17 cellular contexts compared by ENCODE assay signal in the genomic region with DNA sequence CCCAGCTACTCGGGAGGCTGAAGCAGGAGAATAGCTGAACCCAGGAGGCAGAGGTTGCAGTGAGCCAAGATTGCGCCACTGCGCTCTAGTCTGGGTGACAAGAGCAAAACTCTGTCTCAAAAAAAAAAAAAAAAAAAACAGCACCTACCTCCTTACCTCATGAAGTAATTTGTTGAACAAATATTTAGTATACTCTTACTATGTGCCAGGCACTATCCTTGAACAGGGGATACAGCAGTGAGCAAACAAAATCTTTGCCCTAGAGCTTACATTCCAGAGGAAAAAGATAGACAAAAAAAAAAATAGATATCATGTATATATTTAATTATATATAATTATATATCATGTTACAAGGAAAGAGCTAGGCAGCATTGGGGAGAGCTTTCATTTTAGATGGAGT.
"Had no signal": no experiment of that assay in that cellular context is flagged by ENCODE, and none has a peak within 500 bp of the region (broad histone marks: within the 10 kb centered on the region; RNA-seq: fewer than 3 reads in every experiment).

No MANE protein-coding gene starts in this region.

- H3K36me3 Mint-ChIP-seq: activated CD8-positive, alpha-beta memory T cell treated with anti-CD3 and anti-CD28 coated beads, Interleukin-2, amount 10 ng/mL, durations not matched to agents 7 days and 5 days; activated naive CD8-positive, alpha-beta T cell treated with anti-CD3 and anti-CD28 coated beads, Interleukin-2, amount 10 ng/mL, durations not matched to agents 7 days and 5 days; WTC11 had no signal

- H3K4me3 ChIP-seq: left ventricle myocardium inferior, ovary, psoas muscle, stomach, thoracic aorta had no signal

- H3K27ac ChIP-seq: left ventricle myocardium inferior, ovary, psoas muscle, thoracic aorta had no signal

- H3K36me3 ChIP-seq: left ventricle myocardium inferior, ovary, stomach, thoracic aorta had no signal

- H3K27me3 ChIP-seq: ovary, stomach had no signal

- H3K4me3 Mint-ChIP-seq: activated CD4-positive, alpha-beta memory T cell treated with anti-CD3 and anti-CD28 coated beads, Interleukin-2, amount 10 ng/mL, durations not matched to agents 7 days and 5 days; activated naive CD8-positive, alpha-beta T cell treated with anti-CD3 and anti-CD28 coated beads, Interleukin-2, amount 10 ng/mL, durations not matched to agents 7 days and 5 days; T-helper 2 cell treated with Interferon-gamma antibody and Interleukin-4, amounts not matched to agents 5 μg/mL and 100 μg/mL, for 36 hours; WTC11 had no signal

- H3K9me3 Mint-ChIP-seq: activated CD4-positive, alpha-beta memory T cell treated with anti-CD3 and anti-CD28 coated beads, Interleukin-2, amount 10 ng/mL, durations not matched to agents 7 days and 5 days; activated naive CD8-positive, alpha-beta T cell treated with anti-CD3 and anti-CD28 coated beads, Interleukin-2, amount 10 ng/mL, durations not matched to agents 7 days and 5 days; T-helper 2 cell treated with Interferon-gamma antibody and Interleukin-4, amounts not matched to agents 5 μg/mL and 100 μg/mL, for 36 hours; WTC11 had no signal

- DNase-seq: activated CD4-positive, alpha-beta memory T cell treated with anti-CD3 and anti-CD28 coated beads, Interleukin-2, amount 10 ng/mL, durations not matched to agents 7 days and 5 days; activated CD4-positive, alpha-beta T cell treated with anti-CD3 and anti-CD28 coated beads for 48 hours; activated CD8-positive, alpha-beta memory T cell treated with anti-CD3 and anti-CD28 coated beads, Interleukin-2, amount 10 ng/mL, durations not matched to agents 7 days and 5 days; activated naive CD4-positive, alpha-beta T cell treated with Interleukin-2 at 50 U/mL for 16 hours; activated naive CD8-positive, alpha-beta T cell treated with anti-CD3 and anti-CD28 coated beads, Interleukin-2, amount 10 ng/mL, durations not matched to agents 7 days and 5 days; amygdala; head of caudate nucleus; kidney glomerular epithelial cell; left ventricle myocardium inferior; mammary epithelial cell; ovary; psoas muscle; right cardiac atrium; stomach had no signal

- H3K9me3 ChIP-seq: left ventricle myocardium inferior, ovary, psoas muscle, stomach, thoracic aorta had no signal

- H3K27ac Mint-ChIP-seq: activated CD4-positive, alpha-beta memory T cell treated with anti-CD3 and anti-CD28 coated beads, Interleukin-2, amount 10 ng/mL, durations not matched to agents 7 days and 5 days; activated naive CD8-positive, alpha-beta T cell treated with anti-CD3 and anti-CD28 coated beads, Interleukin-2, amount 10 ng/mL, durations not matched to agents 7 days and 5 days; T-helper 2 cell treated with Interferon-gamma antibody and Interleukin-4, amounts not matched to agents 5 μg/mL and 100 μg/mL, for 36 hours; WTC11 had no signal

- ATAC-seq: activated CD8-positive, alpha-beta memory T cell treated with anti-CD3 and anti-CD28 coated beads, Interleukin-2, amount 10 ng/mL, durations not matched to agents 7 days and 5 days; psoas muscle; right cardiac atrium; WTC11 had no signal
